ENCODE assay signal across 1 cellular context in genomic region chr1:223264529-223264928, GRCh38.
TF ChIP-seq lines count a peak whose summit lies in the region.

No MANE protein-coding gene starts in this region.

TF ChIP-seq in K562, 482 proteins besides CTCF, POLR2A, EP300 and RAD21 (continued from another document):
- no peak for TF ChIP-seq ETS2 (tag; IDR thresholded peaks at IDR 0.05; ENCODE audit: borderline replicate concordance, poor library complexity, severe bottlenecking)
- peak; percentile 33; the same call in 1 of the 2 replicates for TF ChIP-seq ZBTB7A (IDR thresholded peaks at IDR 0.05; ENCODE audit: borderline replicate concordance, control insufficient read depth, low read depth, low read length)
- no peak for TF ChIP-seq IFI16 (CRISPR knock-in tag; IDR thresholded peaks at IDR 0.05)
- TF ChIP-seq, protein P1, sequence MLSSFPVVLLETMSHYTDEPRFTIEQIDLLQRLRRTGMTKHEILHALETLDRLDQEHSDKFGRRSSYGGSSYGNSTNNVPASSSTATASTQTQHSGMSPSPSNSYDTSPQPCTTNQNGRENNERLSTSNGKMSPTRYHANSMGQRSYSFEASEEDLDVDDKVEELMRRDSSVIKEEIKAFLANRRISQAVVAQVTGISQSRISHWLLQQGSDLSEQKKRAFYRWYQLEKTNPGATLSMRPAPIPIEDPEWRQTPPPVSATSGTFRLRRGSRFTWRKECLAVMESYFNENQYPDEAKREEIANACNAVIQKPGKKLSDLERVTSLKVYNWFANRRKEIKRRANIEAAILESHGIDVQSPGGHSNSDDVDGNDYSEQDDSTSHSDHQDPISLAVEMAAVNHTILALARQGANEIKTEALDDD (IDR thresholded peaks at IDR 0.05) = no peak
- TF ChIP-seq CSDE1 (IDR thresholded peaks at IDR 0.05) = no peak
- no peak for TF ChIP-seq ZNF707 (CRISPR knock-in tag; conservative IDR thresholded peaks at IDR 0.05)
- 0 out of 2 replicates have a peak, but pooled peaks have one; percentile 26 for TF ChIP-seq NCOA1 (IDR thresholded peaks at IDR 0.05; ENCODE audit: low read depth)
- TF ChIP-seq TEAD2 (tag; IDR thresholded peaks at IDR 0.05) = no peak
- no peak for TF ChIP-seq HDAC2 (IDR thresholded peaks at IDR 0.05)
- no peak for TF ChIP-seq ESRRB (CRISPR knock-in tag; IDR thresholded peaks at IDR 0.05; ENCODE audit: borderline replicate concordance)
- no peak for TF ChIP-seq ZNF785 (CRISPR knock-in tag; IDR thresholded peaks at IDR 0.05)
- TF ChIP-seq ZC3H11A (IDR thresholded peaks at IDR 0.05; ENCODE audit: low read depth, low read length) = no peak
- TF ChIP-seq NKRF (IDR thresholded peaks at IDR 0.05; ENCODE audit: borderline replicate concordance) = no peak
- no peak for TF ChIP-seq TCF7L2 (IDR thresholded peaks at IDR 0.05; ENCODE audit: low read depth, low read length)
- TF ChIP-seq RNF2 (IDR thresholded peaks at IDR 0.05) = no peak
- TF ChIP-seq YBX1 (IDR thresholded peaks at IDR 0.05) = no peak
- TF ChIP-seq FOXA1 (IDR thresholded peaks at IDR 0.05; ENCODE audit: borderline replicate concordance) = 0 out of 2 replicates have a peak, but pooled peaks have one; percentile 23
